In genomic region chr17:81488276-81488860, GRCh38 we compare ENCODE assay signal across 8 cellular contexts. TPM values are rescaled to one million over a fixed set of nuclear protein-coding genes. Genes with fewer than 3 reads are reported as not detected.
DNase-seq lines count a peak whose midpoint lies in the region; ATAC-seq and FAIRE-seq lines count a peak whose summit lies in the region.

No MANE protein-coding gene starts in this region.

- WGBS in right cardiac atrium, result 7% methylated on average over 52 of the region's 52 CpGs

- peaks cover 6% of the 10 kb centered on the region for H3K4me1 ChIP-seq in right cardiac atrium (ENCODE audit: control insufficient read depth, insufficient read depth, low read length)

- DNase-seq in NCI-H146 (lab: John Stamatoyannopoulos, UW) (peak; percentile 40), NCI-H146 treated with DMSO at 0.1 percent for 48 hours (lab: John Stamatoyannopoulos, UW; ENCODE audit: unreplicated experiment) (no peak), T-helper 17 cell (no peak), right cardiac atrium (peak in 1 of 3 donors; percentile 70), NCI-H2196 (lab: John Stamatoyannopoulos, UW; ENCODE audit: unreplicated experiment) (no peak), urothelium cell line (ENCODE audit: low spot score) (no peak), GM19240 (ENCODE audit: insufficient read length, low spot score) (no peak)
- DNase-seq in stimulated activated effector memory CD8-positive, alpha-beta T cell treated with anti-CD3 and anti-CD28 coated beads, Interleukin-12 subunit alpha, Interleukin-12 subunit beta, amount 100 ng/mL, for 72 hours (ENCODE audit: low spot score in 2 of 2), result no peak

- peaks cover 6% of the 10 kb centered on the region for H3K4me1 Mint-ChIP-seq in T-helper 17 cell
- peaks cover 7% of the 10 kb centered on the region for H3K4me1 Mint-ChIP-seq in stimulated activated effector memory CD8-positive, alpha-beta T cell treated with anti-CD3 and anti-CD28 coated beads, Interleukin-12 subunit alpha, Interleukin-12 subunit beta, amount 100 ng/mL, for 72 hours

- no peaks in the 10 kb centered on the region for H3K27me3 ChIP-seq in right cardiac atrium (ENCODE audit: control insufficient read depth, insufficient read depth)

- intact Hi-C loops in right cardiac atrium (cut with DNase I), result no loop called here

- no peak for FAIRE-seq in urothelium cell line (lab: Jason Lieb, UNC)

- H3K27ac Mint-ChIP-seq in T-helper 17 cell, result no peak overlapping the region
- no peak overlapping the region for H3K27ac Mint-ChIP-seq in stimulated activated effector memory CD8-positive, alpha-beta T cell treated with anti-CD3 and anti-CD28 coated beads, Interleukin-12 subunit alpha, Interleukin-12 subunit beta, amount 100 ng/mL, for 72 hours

- H3K4me3 ChIP-seq in right cardiac atrium (ENCODE audit: low read length), result peak overlapping the region; percentile 79

- H3K9me3 Mint-ChIP-seq in stimulated activated effector memory CD8-positive, alpha-beta T cell treated with anti-CD3 and anti-CD28 coated beads, Interleukin-12 subunit alpha, Interleukin-12 subunit beta, amount 100 ng/mL, for 72 hours, result no peaks in the 10 kb centered on the region

- H3K9me3 ChIP-seq in T-helper 17 cell (ENCODE audit: control insufficient read depth, low read length, poor library complexity, severe bottlenecking), result no peaks in the 10 kb centered on the region
- no peaks in the 10 kb centered on the region for H3K9me3 ChIP-seq in right cardiac atrium (ENCODE audit: control insufficient read depth, low read length)

- H3K27me3 Mint-ChIP-seq in T-helper 17 cell, result no peaks in the 10 kb centered on the region

- peak overlapping the region; percentile 91 for H3K27ac ChIP-seq in right cardiac atrium (ENCODE audit: low read length)

- H3K4me3 Mint-ChIP-seq in T-helper 17 cell, result peak overlapping the region; percentile 9
- peak overlapping the region; percentile 57 for H3K4me3 Mint-ChIP-seq in stimulated activated effector memory CD8-positive, alpha-beta T cell treated with anti-CD3 and anti-CD28 coated beads, Interleukin-12 subunit alpha, Interleukin-12 subunit beta, amount 100 ng/mL, for 72 hours

- ATAC-seq in T-helper 17 cell (no peak), right cardiac atrium (peak in 1 of 2 donors; percentile 17)
- ATAC-seq in stimulated activated effector memory CD8-positive, alpha-beta T cell treated with anti-CD3 and anti-CD28 coated beads, Interleukin-12 subunit alpha, Interleukin-12 subunit beta, amount 100 ng/mL, for 72 hours, result peak; percentile 4

- no peaks in the 10 kb centered on the region for H3K36me3 Mint-ChIP-seq in T-helper 17 cell (ENCODE audit: low read depth)
- H3K36me3 Mint-ChIP-seq in stimulated activated effector memory CD8-positive, alpha-beta T cell treated with anti-CD3 and anti-CD28 coated beads, Interleukin-12 subunit alpha, Interleukin-12 subunit beta, amount 100 ng/mL, for 72 hours, result peaks cover 11% of the 10 kb centered on the region

RNA-seq across cellular contexts. Expression of gene ACTG1, which starts 24.2 kb away (rescaled TPM):
- total RNA-seq in T-helper 17 cell (1,000 to 10,000 TPM; 1,202 to 1,502 TPM), right cardiac atrium (100 to 1,000 TPM; 347 to 772 (median 510) TPM)
- 410 TPM for polyA plus RNA-seq in right cardiac atrium

RNA-seq across cellular contexts. Expression of gene FSCN2, which starts 39.8 kb away (rescaled TPM):
- total RNA-seq in T-helper 17 cell (under 1 TPM; 0.65 to 0.72 TPM), right cardiac atrium (under 1 TPM; 0.45 to 0.63 (median 0.53) TPM)
- 0.48 TPM for polyA plus RNA-seq in right cardiac atrium
